In the genomic region with DNA sequence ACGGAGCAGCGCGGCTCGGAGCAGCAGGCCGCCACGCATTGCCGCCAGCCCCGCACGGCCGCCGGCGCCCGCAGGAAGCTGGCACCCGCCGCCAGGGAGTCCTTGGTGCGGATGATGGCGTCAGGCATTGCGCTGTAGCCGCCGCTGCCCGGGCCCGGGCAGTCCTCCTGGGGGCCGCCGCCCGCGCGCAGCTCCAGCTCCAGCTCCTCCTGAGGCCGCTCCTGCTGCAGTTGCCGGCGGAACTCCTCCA, we compare ENCODE assay signal across 8 cellular contexts. TPM values are rescaled to one million over a fixed set of nuclear protein-coding genes. Genes with fewer than 3 reads are reported as not detected.
DNase-seq lines count a peak whose midpoint lies in the region; ATAC-seq and TF ChIP-seq lines count a peak whose summit lies in the region.

No MANE protein-coding gene starts in this region.

- DNase-seq in cardiac muscle cell (ENCODE audit: low read depth in 1 of 2, low spot score in 1 of 2) (no peak), left ventricle myocardium superior (no peak), Karpas-422 (no peak), HK-2 (ENCODE audit: unreplicated experiment) (no peak), NCI-H82 treated with DMSO at 0.1 percent for 48 hours (lab: John Stamatoyannopoulos, UW; ENCODE audit: unreplicated experiment) (no peak), MV-4-11 (lab: John Stamatoyannopoulos, UW) (no peak)

- peak overlapping the region; percentile 78 for H3K9ac ChIP-seq in Karpas-422 (ENCODE audit: low read length)

- H3K4me3 ChIP-seq in cardiac muscle cell (peak overlapping the region; percentile 63), Karpas-422 (ENCODE audit: low read length) (peak overlapping the region; percentile 81), ectodermal cell (ENCODE audit: insufficient read depth, low read depth, low read length) (peak overlapping the region; percentile 53), neutrophil (ENCODE audit: low read depth in 1 of 2, low read length in 1 of 2) (peak overlapping the region; percentile 55 to 59)

- H3K9me3 ChIP-seq in cardiac muscle cell (ENCODE audit: low read depth) (no peaks in the 10 kb centered on the region), Karpas-422 (ENCODE audit: low read length) (no peaks in the 10 kb centered on the region), ectodermal cell (ENCODE audit: control insufficient read depth, low read length) (no peaks in the 10 kb centered on the region), neutrophil (no peaks in the 10 kb centered on the region)

- H3K4me2 ChIP-seq in Karpas-422 (ENCODE audit: low read depth, low read length, poor library complexity, severe bottlenecking) = peak overlapping the region; percentile 90

- H3K36me3 ChIP-seq in cardiac muscle cell (no peaks in the 10 kb centered on the region), Karpas-422 (ENCODE audit: insufficient read depth, low read length) (no peaks in the 10 kb centered on the region), ectodermal cell (ENCODE audit: control insufficient read depth, insufficient read depth, low read length) (no peaks in the 10 kb centered on the region), neutrophil (no peaks in the 10 kb centered on the region)

- TF ChIP-seq CTCF in cardiac muscle cell (IDR thresholded peaks at IDR 0.05; ENCODE audit: low read depth, low read length) = no peak
- TF ChIP-seq CTCF in neutrophil (IDR thresholded peaks at IDR 0.05) = no peak

- H3K27ac ChIP-seq in cardiac muscle cell (peak overlapping the region; percentile 18), Karpas-422 (ENCODE audit: low read length) (no peak overlapping the region), ectodermal cell (ENCODE audit: insufficient read depth, low read depth, low read length, poor library complexity, severe bottlenecking) (no peak overlapping the region), neutrophil (no peak overlapping the region)

- H4K20me1 ChIP-seq in Karpas-422 (ENCODE audit: insufficient read depth, low read depth, low read length) = no peaks in the 10 kb centered on the region; the same call in none of the 2 replicates

- WGBS in ectodermal cell, 2 experiments = 0 to 1% methylated on average over 30 of the region's 30 CpGs

- peak overlapping the region; percentile 91 for H2AFZ ChIP-seq in Karpas-422 (ENCODE audit: low read length)

- intact Hi-C loops in left ventricle myocardium superior (cut with micrococcal nuclease) = no loop called here

- ATAC-seq in left ventricle myocardium superior = no peak

- H3K27me3 ChIP-seq in cardiac muscle cell (peaks cover 13% of the 10 kb centered on the region), Karpas-422 (ENCODE audit: low read length) (no peaks in the 10 kb centered on the region), ectodermal cell (ENCODE audit: control insufficient read depth, insufficient read depth, low read length, poor library complexity, severe bottlenecking) (peaks cover 37% of the 10 kb centered on the region), neutrophil (peaks cover 64% of the 10 kb centered on the region)

- H3K9me2 ChIP-seq in Karpas-422 (replicated peaks; ENCODE audit: insufficient read depth, low read length) = no peaks in the 10 kb centered on the region

- H3K79me2 ChIP-seq in Karpas-422 (ENCODE audit: low read length) = no peaks in the 10 kb centered on the region; the same call in 1 of the 2 replicates

- H3K4me1 ChIP-seq in cardiac muscle cell (ENCODE audit: low read depth) (no peaks in the 10 kb centered on the region), Karpas-422 (ENCODE audit: low read length) (peaks cover 12% of the 10 kb centered on the region), ectodermal cell (ENCODE audit: control insufficient read depth, insufficient read depth, low read length) (no peaks in the 10 kb centered on the region), neutrophil (ENCODE audit: control insufficient read depth in 1 of 2, insufficient read depth in 1 of 2, low read depth in 1 of 2, low read length in 1 of 2) (peaks cover 20 to 21% of the 10 kb centered on the region in 2 experiments)

RNA-seq across cellular contexts. Expression of gene LRP11, which starts 0.6 kb away (rescaled TPM):
- total RNA-seq in cardiac muscle cell (11.3 and 11.9 TPM in 2 replicates), left ventricle myocardium superior (21.5 TPM)
- 10.8 and 17.7 TPM in 2 replicates for polyA plus RNA-seq in cardiac muscle cell
- total RNA-seq in Karpas-422 (2014; rRNA removed; shearing (Covaris generic); ENCODE audit: low replicate concordance) = 3.5 and 5.4 TPM in 2 replicates
- polyA plus RNA-seq in ectodermal cell (2013, experiment 1 of 4) = 2.6 TPM
- 2.3 TPM for polyA plus RNA-seq in ectodermal cell (2013, experiment 2 of 4)
- polyA plus RNA-seq in ectodermal cell (2013, experiment 3 of 4) = 4.2 TPM
- 4.2 TPM for polyA plus RNA-seq in ectodermal cell (2013, experiment 4 of 4)

RNA-seq across cellular contexts. Expression of gene RAET1E, which starts 34.4 kb away (rescaled TPM):
- not detected in 2 replicates for total RNA-seq in cardiac muscle cell
- polyA plus RNA-seq in cardiac muscle cell = not detected in 2 replicates
- total RNA-seq in left ventricle myocardium superior = 0.79 TPM
- total RNA-seq in Karpas-422 (2014; rRNA removed; shearing (Covaris generic); ENCODE audit: low replicate concordance) = not detected in 2 replicates
- not detected for polyA plus RNA-seq in ectodermal cell (2013, experiment 1 of 4)
- not detected for polyA plus RNA-seq in ectodermal cell (2013, experiment 2 of 4)
- polyA plus RNA-seq in ectodermal cell (2013, experiment 3 of 4) = not detected
- not detected for polyA plus RNA-seq in ectodermal cell (2013, experiment 4 of 4)

RNA-seq across cellular contexts. Expression of gene RAET1G, which starts 59.4 kb away (rescaled TPM):
- total RNA-seq in cardiac muscle cell (not detected in 2 replicates), left ventricle myocardium superior (0.32 TPM)
- polyA plus RNA-seq in cardiac muscle cell = not detected in 2 replicates
- total RNA-seq in Karpas-422 (2014; rRNA removed; shearing (Covaris generic); ENCODE audit: low replicate concordance) = not detected in 2 replicates
- not detected for polyA plus RNA-seq in ectodermal cell (2013, experiment 1 of 4)
- polyA plus RNA-seq in ectodermal cell (2013, experiment 2 of 4) = not detected
- polyA plus RNA-seq in ectodermal cell (2013, experiment 3 of 4) = 0.27 TPM
- not detected for polyA plus RNA-seq in ectodermal cell (2013, experiment 4 of 4)
